ENCODE assay signal across 1 cellular context in the genomic region with DNA sequence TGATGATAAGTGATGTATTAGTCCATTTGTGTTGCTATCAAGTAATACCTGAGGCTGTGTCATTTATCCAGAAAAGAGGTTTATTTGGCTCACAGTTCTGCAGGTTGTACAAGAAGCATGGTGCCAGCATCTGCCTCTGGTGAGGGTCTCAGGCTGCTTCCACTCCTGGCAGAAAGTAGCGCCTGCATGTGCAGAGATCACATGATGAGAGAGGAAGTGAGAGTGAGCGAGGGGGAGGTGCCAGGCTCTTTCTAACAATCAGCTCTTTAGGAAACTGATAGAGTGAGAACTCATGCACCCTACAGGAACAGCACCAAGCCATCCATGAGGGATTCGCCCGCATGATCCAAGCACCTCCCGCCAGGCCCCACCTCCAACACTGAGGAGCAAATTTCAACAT.
TF ChIP-seq lines count a peak whose summit lies in the region.

No MANE protein-coding gene starts in this region.

TF ChIP-seq in SK-N-SH treated with all-trans-retinoic acid at 6 μM for 48 hours, 23 proteins besides CTCF, POLR2A, EP300 and RAD21 (continued from another document):
- TF ChIP-seq TSHZ2 (CRISPR knock-in tag; IDR thresholded peaks at IDR 0.05) (no peak), ZFP3 (CRISPR knock-in tag; IDR thresholded peaks at IDR 0.05) (no peak)
